8 cellular contexts compared by ENCODE assay signal in genomic region chr1:42765832-42766722, GRCh38. TPM values are rescaled to one million over a fixed set of nuclear protein-coding genes. Genes with fewer than 3 reads are reported as not detected.
DNase-seq lines count a peak whose midpoint lies in the region; ATAC-seq, FAIRE-seq and TF ChIP-seq lines count a peak whose summit lies in the region.

No MANE protein-coding gene starts in this region.

- no CpG with 5 or more reads among the region's 42 CpGs for WGBS in iPS DF 6.9 (ENCODE audit: insufficient coverage, insufficient read length)

- H2AFZ ChIP-seq in DND-41 (ENCODE audit: low read depth, low read length) = peak overlapping the region; percentile 79

- H3K4me1 ChIP-seq in DND-41 (ENCODE audit: insufficient read depth, low read length) = peaks cover 32% of the 10 kb centered on the region
- H3K4me1 ChIP-seq in HUES6 (ENCODE audit: control insufficient read depth, insufficient read depth, low read length) = peaks cover 9% of the 10 kb centered on the region
- H3K4me1 ChIP-seq in iPS DF 6.9 (ENCODE audit: control insufficient read depth, insufficient read depth, low read length) = no peaks in the 10 kb centered on the region

- H3K27me3 ChIP-seq in DND-41 (ENCODE audit: insufficient read depth, low read length, poor library complexity) (no peaks in the 10 kb centered on the region), HUES6 (ENCODE audit: control insufficient read depth, insufficient read depth, low read length) (no peaks in the 10 kb centered on the region), iPS DF 6.9 (ENCODE audit: control insufficient read depth, insufficient read depth, low read length) (no peaks in the 10 kb centered on the region)

- no peaks in the 10 kb centered on the region; the same call in 1 of the 2 replicates for H4K20me1 ChIP-seq in DND-41 (ENCODE audit: insufficient read depth, low read length)

- H3K9me3 ChIP-seq in DND-41 (ENCODE audit: insufficient read depth, low read length, severe bottlenecking) = no peaks in the 10 kb centered on the region
- H3K9me3 ChIP-seq in HUES6 (ENCODE audit: control insufficient read depth, insufficient read depth, low read depth, low read length) = no peaks in the 10 kb centered on the region
- H3K9me3 ChIP-seq in iPS DF 6.9 (ENCODE audit: control insufficient read depth, insufficient read depth, low read length) = no peaks in the 10 kb centered on the region

- peak overlapping the region; percentile 68 for H3K27ac ChIP-seq in DND-41 (ENCODE audit: low read length)
- H3K27ac ChIP-seq in HUES6 (ENCODE audit: low read depth, low read length) = no peak overlapping the region; the same call in 1 of the 2 replicates
- H3K27ac ChIP-seq in iPS DF 6.9 (ENCODE audit: low read length) = no peak overlapping the region

- peak; percentile 57 for FAIRE-seq in RCC 7860 (lab: Jason Lieb, UNC)

- intact Hi-C loops in sciatic nerve (cut with DNase I) = no loop called here

- H3K9ac ChIP-seq in DND-41 (ENCODE audit: low read depth, low read length) = peak overlapping the region; percentile 85
- H3K9ac ChIP-seq in HUES6 (ENCODE audit: low read length) = peak overlapping the region; percentile 80

- H3K4me3 ChIP-seq in DND-41 (ENCODE audit: low read depth in 1 of 2, low read length in 2 of 2) (peak overlapping the region; percentile 40 to 75), HUES6 (ENCODE audit: low read depth, low read length) (peak overlapping the region; percentile 80), iPS DF 6.9 (ENCODE audit: low read length) (peak overlapping the region; percentile 99)

- H3K4me2 ChIP-seq in DND-41 (ENCODE audit: insufficient read depth, low read length) = peak overlapping the region; percentile 75

- H3K36me3 ChIP-seq in DND-41 (ENCODE audit: insufficient read depth, low read length) (peaks cover 9% of the 10 kb centered on the region; the same call in 1 of the 2 replicates), HUES6 (ENCODE audit: control insufficient read depth, insufficient read depth, low read length) (peaks cover 11% of the 10 kb centered on the region; the same call in 1 of the 2 replicates), iPS DF 6.9 (ENCODE audit: control insufficient read depth, insufficient read depth, low read length) (no peaks in the 10 kb centered on the region)

- ATAC-seq in DND-41 (ENCODE audit: insufficient read depth, low read depth) = peak; percentile 20; the same call in 2 of the 3 replicates
- peak; percentile 22 for ATAC-seq in GM21526 (IDR thresholded peaks at IDR 0.05; ENCODE audit: low FRiP score, unreplicated experiment)
- peak; percentile 23 for ATAC-seq in sciatic nerve

- TF ChIP-seq CTCF in DND-41 (IDR thresholded peaks at IDR 0.05; ENCODE audit: borderline replicate concordance, extremely low read depth, low read length, poor library complexity, severe bottlenecking) = peak; percentile 77

- peak; percentile 58 for DNase-seq in DND-41
- peak; percentile 80 for DNase-seq in RCC 7860 (ENCODE audit: low spot score)
- DNase-seq in amniotic epithelial cell (ENCODE audit: low read depth) = peak; percentile 74
- DNase-seq in iPS DF 6.9 (ENCODE audit: low read depth, low spot score) = no peak
- no peak for DNase-seq in sciatic nerve (ENCODE audit: low spot score)
- no peak for DNase-seq in mesenteric fat pad (ENCODE audit: low spot score)

- peaks cover 61% of the 10 kb centered on the region for H3K79me2 ChIP-seq in DND-41 (ENCODE audit: insufficient read depth, low read length)

RNA-seq across cellular contexts. Expression of gene P3H1, which starts 0.8 kb away (rescaled TPM):
- total RNA-seq in sciatic nerve (45.6 TPM), mesenteric fat pad (29.5 TPM)

RNA-seq across cellular contexts. Expression of gene C1orf50, which starts 1.0 kb away (rescaled TPM):
- 10.8 TPM for total RNA-seq in sciatic nerve
- 4.3 TPM for total RNA-seq in mesenteric fat pad

RNA-seq across cellular contexts. Expression of gene TMEM269, which starts 18.7 kb away (rescaled TPM):
- 0.31 TPM for total RNA-seq in sciatic nerve
- not detected for total RNA-seq in mesenteric fat pad

RNA-seq across cellular contexts. Expression of gene CLDN19, which starts 26.0 kb away (rescaled TPM):
- total RNA-seq in sciatic nerve (243 TPM), mesenteric fat pad (not detected)

RNA-seq across cellular contexts. Expression of gene ERMAP, which starts 50.8 kb away (rescaled TPM):
- total RNA-seq in sciatic nerve = 11.2 TPM
- 7.3 TPM for total RNA-seq in mesenteric fat pad

Comparison
In these comparisons a context has a peak if more than half of its experiments do, and no peak if none do; other contexts are left out.
1. DNase-seq: peak in DND-41 (single experiment), RCC 7860 (single experiment) and amniotic epithelial cell (single experiment); none in iPS DF 6.9 (single experiment), sciatic nerve (single experiment) and mesenteric fat pad (single experiment).
2. Peak in every context shown above with its lines, with median percentiles within 50 percentile points of each other: ATAC-seq and H3K4me3 ChIP-seq.